ENCODE assay signal across 19 cellular contexts in genomic region chr7:94176694-94177200, GRCh38.
DNase-seq lines count a peak whose midpoint lies in the region; ATAC-seq and TF ChIP-seq lines count a peak whose summit lies in the region.
"Had no signal": no experiment of that assay in that cellular context is flagged by ENCODE, and none has a peak within 500 bp of the region (broad histone marks: within the 10 kb centered on the region; RNA-seq: fewer than 3 reads in every experiment).

No MANE protein-coding gene starts in this region.

- H3K36me3 ChIP-seq in OCI-LY7 (ENCODE audit: insufficient read depth, low read length) (no peaks in the 10 kb centered on the region), mesenchymal stem cell (ENCODE audit: control insufficient read depth in 1 of 2, insufficient read depth in 2 of 2, low read depth in 1 of 2, low read length in 2 of 2) (no peaks in the 10 kb centered on the region), heart left ventricle (no peaks in the 10 kb centered on the region)
- H3K36me3 ChIP-seq: BLaER1 had no signal

- TF ChIP-seq CTCF in OCI-LY7 (conservative IDR thresholded peaks at IDR 0.05; ENCODE audit: low read length) (no peak), heart left ventricle (IDR thresholded peaks at IDR 0.05) (no peak), endothelial cell (IDR thresholded peaks at IDR 0.05; ENCODE audit: unreplicated experiment) (no peak)

- H3K27me3 ChIP-seq in mesenchymal stem cell (ENCODE audit: control insufficient read depth in 1 of 2, insufficient read depth in 1 of 2, low read length in 2 of 2) (no peaks in the 10 kb centered on the region), heart left ventricle (no peaks in the 10 kb centered on the region)
- H3K27me3 ChIP-seq: BLaER1 had no signal

- H4K91ac ChIP-seq in mesenchymal stem cell (ENCODE audit: low read length): no peak overlapping the region

- WGBS in mesenchymal stem cell: 67% methylated on average over 4 of the region's 4 CpGs
- 51 to 72% (median 62%) methylated on average over 4 of the region's 4 CpGs for WGBS in heart left ventricle, 4 donors

- intact Hi-C loops in OCI-LY7 (cut with micrococcal nuclease; ENCODE audit: unreplicated experiment) (no loop called here), heart left ventricle (cut with DNase I) (no loop called here)

- H3K27ac Mint-ChIP-seq in stimulated activated memory B cell treated with anti-CD40 and anti-IgM and Interleukin-4, amounts not matched to agents 10 μg/mL and 1 μg/mL and 100 μg/mL, for 72 hours: peak overlapping the region; percentile 16
- H3K27ac Mint-ChIP-seq in endothelial cell (ENCODE audit: unreplicated experiment): no peak overlapping the region
- H3K27ac Mint-ChIP-seq: CD4-positive, CD25-positive, alpha-beta regulatory T cell had no signal

- H2BK12ac ChIP-seq in mesenchymal stem cell (ENCODE audit: low read length in 2 of 2): no peak overlapping the region

- CTCF ChIA-PET in OCI-LY7 (lab: Charles Lee; ENCODE audit: unreplicated experiment): no interaction called here

- no peak overlapping the region for H3K27ac ChIP-seq in OCI-LY7 (ENCODE audit: low read depth, low read length, poor library complexity, severe bottlenecking)
- H3K27ac ChIP-seq in mesenchymal stem cell (ENCODE audit: low read length, poor library complexity, severe bottlenecking): no peak overlapping the region
- no peak overlapping the region for H3K27ac ChIP-seq in heart left ventricle
- H3K27ac ChIP-seq: BLaER1 had no signal

- no peak overlapping the region for H3K4me3 ChIP-seq in OCI-LY7 (ENCODE audit: low read depth, low read length, poor library complexity, severe bottlenecking)
- H3K4me3 ChIP-seq in mesenchymal stem cell (ENCODE audit: insufficient read depth in 1 of 2, low read depth in 1 of 2, low read length in 2 of 2): no peak overlapping the region
- no peak overlapping the region for H3K4me3 ChIP-seq in heart left ventricle
- H3K4me3 ChIP-seq: BLaER1 had no signal

- H3K9me2 ChIP-seq in OCI-LY7 (ENCODE audit: insufficient read depth, low read length): peaks cover 4% of the 10 kb centered on the region; the same call in 1 of the 2 replicates

- no peak overlapping the region for H3K4me3 Mint-ChIP-seq in stimulated activated memory B cell treated with anti-CD40 and anti-IgM and Interleukin-4, amounts not matched to agents 10 μg/mL and 1 μg/mL and 100 μg/mL, for 72 hours
- H3K4me3 Mint-ChIP-seq in endothelial cell (ENCODE audit: unreplicated experiment): no peak overlapping the region
- H3K4me3 Mint-ChIP-seq: CD4-positive, CD25-positive, alpha-beta regulatory T cell had no signal

- no peak overlapping the region for H3K9ac ChIP-seq in mesenchymal stem cell (ENCODE audit: low read length)
- H3K9ac ChIP-seq: BLaER1 had no signal

- no peaks in the 10 kb centered on the region for H3K9me3 ChIP-seq in OCI-LY7 (ENCODE audit: low read length)
- H3K9me3 ChIP-seq in mesenchymal stem cell (ENCODE audit: control insufficient read depth, low read length): no peaks in the 10 kb centered on the region
- no peaks in the 10 kb centered on the region for H3K9me3 ChIP-seq in heart left ventricle
- H3K9me3 ChIP-seq: BLaER1 had no signal

- H2AFZ ChIP-seq in OCI-LY7 (ENCODE audit: low read length) (peak overlapping the region; percentile 21; the same call in 1 of the 2 replicates), mesenchymal stem cell (ENCODE audit: low read depth, low read length) (no peak overlapping the region)

- H2BK5ac ChIP-seq in mesenchymal stem cell (ENCODE audit: low read depth, low read length, poor library complexity, severe bottlenecking): no peak overlapping the region

- peak overlapping the region; percentile 49 for H2BK120ac ChIP-seq in mesenchymal stem cell (ENCODE audit: low read depth, low read length)

- no peak overlapping the region for H3K14ac ChIP-seq in mesenchymal stem cell (ENCODE audit: low read length in 2 of 2)

- no peaks in the 10 kb centered on the region for H3K36me3 Mint-ChIP-seq in stimulated activated memory B cell treated with anti-CD40 and anti-IgM and Interleukin-4, amounts not matched to agents 10 μg/mL and 1 μg/mL and 100 μg/mL, for 72 hours
- H3K36me3 Mint-ChIP-seq in endothelial cell (ENCODE audit: low read depth, unreplicated experiment): no peaks in the 10 kb centered on the region
- H3K36me3 Mint-ChIP-seq: CD4-positive, CD25-positive, alpha-beta regulatory T cell had no signal

- no peak overlapping the region for H2AK5ac ChIP-seq in mesenchymal stem cell (ENCODE audit: low read length, severe bottlenecking)

- H2BK15ac ChIP-seq in mesenchymal stem cell (ENCODE audit: low read depth, poor library complexity, severe bottlenecking): no peak overlapping the region

- no peak for ATAC-seq in stimulated activated memory B cell treated with anti-CD40 and anti-IgM and Interleukin-4, amounts not matched to agents 10 μg/mL and 1 μg/mL and 100 μg/mL, for 72 hours
- ATAC-seq in heart left ventricle: no peak
- ATAC-seq in GM18867 (IDR thresholded peaks at IDR 0.05; ENCODE audit: unreplicated experiment): no peak
- ATAC-seq: Panc1 had no signal

- H4K20me1 ChIP-seq in OCI-LY7 (ENCODE audit: insufficient read depth, low read length): no peaks in the 10 kb centered on the region
- H4K20me1 ChIP-seq: BLaER1 had no signal

- H3K4me1 ChIP-seq in OCI-LY7 (ENCODE audit: insufficient read depth, low read length, poor library complexity, severe bottlenecking): peaks cover 4% of the 10 kb centered on the region
- H3K4me1 ChIP-seq in mesenchymal stem cell (ENCODE audit: control insufficient read depth, insufficient read depth, low read depth, low read length): no peaks in the 10 kb centered on the region
- H3K4me1 ChIP-seq in heart left ventricle: peaks cover 0 to 27% (median 0%) of the 10 kb centered on the region in 12 donors
- H3K4me1 ChIP-seq: BLaER1 had no signal

- no TSS peak for BruUV-seq in OCI-LY7 (replicated peaks; lab: Mats Ljungman, UMichigan)

- H3K4me2 ChIP-seq in OCI-LY7 (ENCODE audit: low read length) (no peak overlapping the region), mesenchymal stem cell (ENCODE audit: low read length, poor library complexity, severe bottlenecking) (no peak overlapping the region)
- H3K4me2 ChIP-seq: BLaER1 had no signal

- no peak overlapping the region for H3K23ac ChIP-seq in mesenchymal stem cell (ENCODE audit: low read length in 2 of 2)

- H3K18ac ChIP-seq in mesenchymal stem cell (ENCODE audit: low read depth in 1 of 2, low read length in 2 of 2): no peak overlapping the region

- DNase-seq in OCI-LY7 (ENCODE audit: low spot score) (no peak), amniotic epithelial cell (ENCODE audit: low read depth) (peak; percentile 37), mesenchymal stem cell (no peak), heart left ventricle (no peak), endothelial cell (ENCODE audit: low spot score) (no peak)
- DNase-seq: CD4-positive, CD25-positive, alpha-beta regulatory T cell; DMS153; H7; KBM-7; NCI-H1105 treated with DMSO at 0.1 percent for 48 hours; NCI-H2029; NCI-H446; NCI-H524 treated with DMSO at 0.1 percent for 48 hours; NCI-H774; SHP77 treated with DMSO at 0.1 percent for 48 hours had no signal

- no peak overlapping the region for H4K8ac ChIP-seq in mesenchymal stem cell (ENCODE audit: low read length)

- H3K27me3 Mint-ChIP-seq in stimulated activated memory B cell treated with anti-CD40 and anti-IgM and Interleukin-4, amounts not matched to agents 10 μg/mL and 1 μg/mL and 100 μg/mL, for 72 hours: no peaks in the 10 kb centered on the region
- H3K27me3 Mint-ChIP-seq in endothelial cell (ENCODE audit: unreplicated experiment): no peaks in the 10 kb centered on the region
- H3K27me3 Mint-ChIP-seq: CD4-positive, CD25-positive, alpha-beta regulatory T cell had no signal

- peaks cover 24% of the 10 kb centered on the region for H3K4me1 Mint-ChIP-seq in stimulated activated memory B cell treated with anti-CD40 and anti-IgM and Interleukin-4, amounts not matched to agents 10 μg/mL and 1 μg/mL and 100 μg/mL, for 72 hours
- H3K4me1 Mint-ChIP-seq in endothelial cell (ENCODE audit: unreplicated experiment): peaks cover 25% of the 10 kb centered on the region
- H3K4me1 Mint-ChIP-seq: CD4-positive, CD25-positive, alpha-beta regulatory T cell had no signal

- peak overlapping the region in 1 of 2 experiments; percentile 67 for H3K4ac ChIP-seq in mesenchymal stem cell (ENCODE audit: low read depth in 1 of 2, low read length in 2 of 2)

- H3K79me1 ChIP-seq in mesenchymal stem cell (replicated peaks; ENCODE audit: low read length, poor library complexity, severe bottlenecking): no peaks in the 10 kb centered on the region

- no peak for TF ChIP-seq POLR2A in heart left ventricle (IDR thresholded peaks at IDR 0.05)

- H3K79me2 ChIP-seq in OCI-LY7 (ENCODE audit: insufficient read depth, low read depth, low read length): no peaks in the 10 kb centered on the region

- no peaks in the 10 kb centered on the region for H3K9me3 Mint-ChIP-seq in stimulated activated memory B cell treated with anti-CD40 and anti-IgM and Interleukin-4, amounts not matched to agents 10 μg/mL and 1 μg/mL and 100 μg/mL, for 72 hours
- H3K9me3 Mint-ChIP-seq in endothelial cell (ENCODE audit: unreplicated experiment): no peaks in the 10 kb centered on the region

- POLR2A ChIA-PET in OCI-LY7 (lab: Charles Lee): interaction anchor here (1.1 to 1.2 kb wide), 2 partner anchors 66 to 82 kb away, joined by 3 read pairs; no protein-coding TSS in a partner anchor
